ENCODE assay signal across 1 cellular context in the genomic region with DNA sequence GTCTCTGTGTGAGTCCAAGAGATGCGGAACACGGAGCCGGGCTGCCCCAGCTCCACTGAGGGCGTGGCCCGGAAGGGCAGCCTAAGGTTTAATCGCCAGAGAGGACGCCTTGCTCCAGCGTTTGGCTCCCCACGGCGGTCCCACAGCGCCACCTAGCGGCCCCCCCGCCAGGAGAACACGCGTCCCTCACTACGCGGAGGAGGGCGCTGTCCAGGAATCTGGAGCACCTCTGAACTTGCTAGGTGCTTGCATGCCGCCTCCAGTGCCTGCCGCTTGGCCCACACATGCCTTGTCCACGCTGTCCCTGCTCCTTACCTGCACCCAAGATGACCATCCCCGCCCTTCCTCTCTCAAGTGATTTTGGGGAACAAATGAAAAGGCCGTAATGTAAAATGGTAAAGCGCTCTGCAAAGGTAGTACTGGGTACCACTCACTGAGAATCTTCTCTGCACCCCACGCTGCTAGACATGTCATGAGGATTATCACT.
A peak's percentile ranks its signal among the peaks of the same experiment; 100 is the strongest.
TF ChIP-seq lines count a peak whose summit lies in the region.

No MANE protein-coding gene starts in this region.

TF ChIP-seq in K562, 482 proteins besides CTCF, POLR2A, EP300 and RAD21 (continued from another document and continues in another):
- TF ChIP-seq, protein P1, sequence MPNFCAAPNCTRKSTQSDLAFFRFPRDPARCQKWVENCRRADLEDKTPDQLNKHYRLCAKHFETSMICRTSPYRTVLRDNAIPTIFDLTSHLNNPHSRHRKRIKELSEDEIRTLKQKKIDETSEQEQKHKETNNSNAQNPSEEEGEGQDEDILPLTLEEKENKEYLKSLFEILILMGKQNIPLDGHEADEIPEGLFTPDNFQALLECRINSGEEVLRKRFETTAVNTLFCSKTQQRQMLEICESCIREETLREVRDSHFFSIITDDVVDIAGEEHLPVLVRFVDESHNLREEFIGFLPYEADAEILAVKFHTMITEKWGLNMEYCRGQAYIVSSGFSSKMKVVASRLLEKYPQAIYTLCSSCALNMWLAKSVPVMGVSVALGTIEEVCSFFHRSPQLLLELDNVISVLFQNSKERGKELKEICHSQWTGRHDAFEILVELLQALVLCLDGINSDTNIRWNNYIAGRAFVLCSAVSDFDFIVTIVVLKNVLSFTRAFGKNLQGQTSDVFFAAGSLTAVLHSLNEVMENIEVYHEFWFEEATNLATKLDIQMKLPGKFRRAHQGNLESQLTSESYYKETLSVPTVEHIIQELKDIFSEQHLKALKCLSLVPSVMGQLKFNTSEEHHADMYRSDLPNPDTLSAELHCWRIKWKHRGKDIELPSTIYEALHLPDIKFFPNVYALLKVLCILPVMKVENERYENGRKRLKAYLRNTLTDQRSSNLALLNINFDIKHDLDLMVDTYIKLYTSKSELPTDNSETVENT (CRISPR knock-in tag; IDR thresholded peaks at IDR 0.05), result 0 out of 2 replicates have a peak, but pooled peaks have one; percentile 35
- TF ChIP-seq, protein P2, sequence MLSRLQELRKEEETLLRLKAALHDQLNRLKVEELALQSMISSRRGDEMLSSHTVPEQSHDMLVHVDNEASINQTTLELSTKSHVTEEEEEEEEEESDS (CRISPR knock-in tag; IDR thresholded peaks at IDR 0.05), result no peak
- TF ChIP-seq POLR3A (IDR thresholded peaks at IDR 0.05; ENCODE audit: borderline replicate concordance, extremely low read depth, insufficient read depth, insufficient read length), result no peak
- TF ChIP-seq TEAD4 (IDR thresholded peaks at IDR 0.05; ENCODE audit: low read length), result peak; percentile 46; the same call in 1 of the 2 replicates
- 0 out of 2 replicates have a peak, but pooled peaks have one; percentile 51 for TF ChIP-seq TEAD4 (CRISPR knock-in tag; IDR thresholded peaks at IDR 0.05; ENCODE audit: borderline replicate concordance)
- no peak for TF ChIP-seq ZNF134 (CRISPR knock-in tag; conservative IDR thresholded peaks at IDR 0.05)
- TF ChIP-seq MAFG (tag; conservative IDR thresholded peaks at IDR 0.05), result no peak
- no peak for TF ChIP-seq GTF2F1 (IDR thresholded peaks at IDR 0.05; ENCODE audit: low read depth, low read length)
- TF ChIP-seq NBN (IDR thresholded peaks at IDR 0.05; ENCODE audit: low read depth), result 0 out of 2 replicates have a peak, but pooled peaks have one; percentile 49
- TF ChIP-seq, protein P3, sequence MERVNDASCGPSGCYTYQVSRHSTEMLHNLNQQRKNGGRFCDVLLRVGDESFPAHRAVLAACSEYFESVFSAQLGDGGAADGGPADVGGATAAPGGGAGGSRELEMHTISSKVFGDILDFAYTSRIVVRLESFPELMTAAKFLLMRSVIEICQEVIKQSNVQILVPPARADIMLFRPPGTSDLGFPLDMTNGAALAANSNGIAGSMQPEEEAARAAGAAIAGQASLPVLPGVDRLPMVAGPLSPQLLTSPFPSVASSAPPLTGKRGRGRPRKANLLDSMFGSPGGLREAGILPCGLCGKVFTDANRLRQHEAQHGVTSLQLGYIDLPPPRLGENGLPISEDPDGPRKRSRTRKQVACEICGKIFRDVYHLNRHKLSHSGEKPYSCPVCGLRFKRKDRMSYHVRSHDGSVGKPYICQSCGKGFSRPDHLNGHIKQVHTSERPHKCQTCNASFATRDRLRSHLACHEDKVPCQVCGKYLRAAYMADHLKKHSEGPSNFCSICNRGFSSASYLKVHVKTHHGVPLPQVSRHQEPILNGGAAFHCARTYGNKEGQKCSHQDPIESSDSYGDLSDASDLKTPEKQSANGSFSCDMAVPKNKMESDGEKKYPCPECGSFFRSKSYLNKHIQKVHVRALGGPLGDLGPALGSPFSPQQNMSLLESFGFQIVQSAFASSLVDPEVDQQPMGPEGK (CRISPR knock-in tag; IDR thresholded peaks at IDR 0.05; ENCODE audit: borderline replicate concordance), result no peak
- peak; percentile 71; the same call in 1 of the 2 replicates for TF ChIP-seq ZBED1 (IDR thresholded peaks at IDR 0.05)
- TF ChIP-seq, protein P4, sequence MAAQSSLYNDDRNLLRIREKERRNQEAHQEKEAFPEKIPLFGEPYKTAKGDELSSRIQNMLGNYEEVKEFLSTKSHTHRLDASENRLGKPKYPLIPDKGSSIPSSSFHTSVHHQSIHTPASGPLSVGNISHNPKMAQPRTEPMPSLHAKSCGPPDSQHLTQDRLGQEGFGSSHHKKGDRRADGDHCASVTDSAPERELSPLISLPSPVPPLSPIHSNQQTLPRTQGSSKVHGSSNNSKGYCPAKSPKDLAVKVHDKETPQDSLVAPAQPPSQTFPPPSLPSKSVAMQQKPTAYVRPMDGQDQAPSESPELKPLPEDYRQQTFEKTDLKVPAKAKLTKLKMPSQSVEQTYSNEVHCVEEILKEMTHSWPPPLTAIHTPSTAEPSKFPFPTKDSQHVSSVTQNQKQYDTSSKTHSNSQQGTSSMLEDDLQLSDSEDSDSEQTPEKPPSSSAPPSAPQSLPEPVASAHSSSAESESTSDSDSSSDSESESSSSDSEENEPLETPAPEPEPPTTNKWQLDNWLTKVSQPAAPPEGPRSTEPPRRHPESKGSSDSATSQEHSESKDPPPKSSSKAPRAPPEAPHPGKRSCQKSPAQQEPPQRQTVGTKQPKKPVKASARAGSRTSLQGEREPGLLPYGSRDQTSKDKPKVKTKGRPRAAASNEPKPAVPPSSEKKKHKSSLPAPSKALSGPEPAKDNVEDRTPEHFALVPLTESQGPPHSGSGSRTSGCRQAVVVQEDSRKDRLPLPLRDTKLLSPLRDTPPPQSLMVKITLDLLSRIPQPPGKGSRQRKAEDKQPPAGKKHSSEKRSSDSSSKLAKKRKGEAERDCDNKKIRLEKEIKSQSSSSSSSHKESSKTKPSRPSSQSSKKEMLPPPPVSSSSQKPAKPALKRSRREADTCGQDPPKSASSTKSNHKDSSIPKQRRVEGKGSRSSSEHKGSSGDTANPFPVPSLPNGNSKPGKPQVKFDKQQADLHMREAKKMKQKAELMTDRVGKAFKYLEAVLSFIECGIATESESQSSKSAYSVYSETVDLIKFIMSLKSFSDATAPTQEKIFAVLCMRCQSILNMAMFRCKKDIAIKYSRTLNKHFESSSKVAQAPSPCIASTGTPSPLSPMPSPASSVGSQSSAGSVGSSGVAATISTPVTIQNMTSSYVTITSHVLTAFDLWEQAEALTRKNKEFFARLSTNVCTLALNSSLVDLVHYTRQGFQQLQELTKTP (IDR thresholded peaks at IDR 0.05; ENCODE audit: low read depth in 1 of 2, partially characterized antibody in 2 of 2), result no peak
- TF ChIP-seq BHLHE40 (IDR thresholded peaks at IDR 0.05; ENCODE audit: low read length), result peak; percentile 58; the same call in 1 of the 2 replicates
- TF ChIP-seq, protein P5, sequence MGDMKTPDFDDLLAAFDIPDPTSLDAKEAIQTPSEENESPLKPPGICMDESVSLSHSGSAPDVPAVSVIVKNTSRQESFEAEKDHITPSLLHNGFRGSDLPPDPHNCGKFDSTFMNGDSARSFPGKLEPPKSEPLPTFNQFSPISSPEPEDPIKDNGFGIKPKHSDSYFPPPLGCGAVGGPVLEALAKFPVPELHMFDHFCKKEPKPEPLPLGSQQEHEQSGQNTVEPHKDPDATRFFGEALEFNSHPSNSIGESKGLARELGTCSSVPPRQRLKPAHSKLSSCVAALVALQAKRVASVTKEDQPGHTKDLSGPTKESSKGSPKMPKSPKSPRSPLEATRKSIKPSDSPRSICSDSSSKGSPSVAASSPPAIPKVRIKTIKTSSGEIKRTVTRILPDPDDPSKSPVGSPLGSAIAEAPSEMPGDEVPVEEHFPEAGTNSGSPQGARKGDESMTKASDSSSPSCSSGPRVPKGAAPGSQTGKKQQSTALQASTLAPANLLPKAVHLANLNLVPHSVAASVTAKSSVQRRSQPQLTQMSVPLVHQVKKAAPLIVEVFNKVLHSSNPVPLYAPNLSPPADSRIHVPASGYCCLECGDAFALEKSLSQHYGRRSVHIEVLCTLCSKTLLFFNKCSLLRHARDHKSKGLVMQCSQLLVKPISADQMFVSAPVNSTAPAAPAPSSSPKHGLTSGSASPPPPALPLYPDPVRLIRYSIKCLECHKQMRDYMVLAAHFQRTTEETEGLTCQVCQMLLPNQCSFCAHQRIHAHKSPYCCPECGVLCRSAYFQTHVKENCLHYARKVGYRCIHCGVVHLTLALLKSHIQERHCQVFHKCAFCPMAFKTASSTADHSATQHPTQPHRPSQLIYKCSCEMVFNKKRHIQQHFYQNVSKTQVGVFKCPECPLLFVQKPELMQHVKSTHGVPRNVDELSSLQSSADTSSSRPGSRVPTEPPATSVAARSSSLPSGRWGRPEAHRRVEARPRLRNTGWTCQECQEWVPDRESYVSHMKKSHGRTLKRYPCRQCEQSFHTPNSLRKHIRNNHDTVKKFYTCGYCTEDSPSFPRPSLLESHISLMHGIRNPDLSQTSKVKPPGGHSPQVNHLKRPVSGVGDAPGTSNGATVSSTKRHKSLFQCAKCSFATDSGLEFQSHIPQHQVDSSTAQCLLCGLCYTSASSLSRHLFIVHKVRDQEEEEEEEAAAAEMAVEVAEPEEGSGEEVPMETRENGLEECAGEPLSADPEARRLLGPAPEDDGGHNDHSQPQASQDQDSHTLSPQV (IDR thresholded peaks at IDR 0.05), result peak; percentile 62; the same call in 1 of the 2 replicates
- TF ChIP-seq HDGF (IDR thresholded peaks at IDR 0.05), result no peak
- TF ChIP-seq CBFA2T3 (IDR thresholded peaks at IDR 0.05), result 0 out of 2 replicates have a peak, but pooled peaks have one; percentile 15
- TF ChIP-seq, protein P6, sequence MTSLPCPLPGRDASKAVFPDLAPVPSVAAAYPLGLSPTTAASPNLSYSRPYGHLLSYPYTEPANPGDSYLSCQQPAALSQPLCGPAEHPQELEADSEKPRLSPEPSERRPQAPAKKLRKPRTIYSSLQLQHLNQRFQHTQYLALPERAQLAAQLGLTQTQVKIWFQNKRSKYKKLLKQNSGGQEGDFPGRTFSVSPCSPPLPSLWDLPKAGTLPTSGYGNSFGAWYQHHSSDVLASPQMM (CRISPR knock-in tag; IDR thresholded peaks at IDR 0.05), result no peak
- no peak for TF ChIP-seq ZNF121 (CRISPR knock-in tag; conservative IDR thresholded peaks at IDR 0.05)
- peak; percentile 69 for TF ChIP-seq KLF16 (IDR thresholded peaks at IDR 0.05)
- TF ChIP-seq TAF1 (IDR thresholded peaks at IDR 0.05; ENCODE audit: control insufficient read depth, extremely low read depth, insufficient read depth, low read length, severe bottlenecking), result no peak
- no peak for TF ChIP-seq ZNF764 (CRISPR knock-in tag; IDR thresholded peaks at IDR 0.05; ENCODE audit: low read depth)
- no peak for TF ChIP-seq ZNF830 (CRISPR knock-in tag; IDR thresholded peaks at IDR 0.05)
- TF ChIP-seq, protein P7, sequence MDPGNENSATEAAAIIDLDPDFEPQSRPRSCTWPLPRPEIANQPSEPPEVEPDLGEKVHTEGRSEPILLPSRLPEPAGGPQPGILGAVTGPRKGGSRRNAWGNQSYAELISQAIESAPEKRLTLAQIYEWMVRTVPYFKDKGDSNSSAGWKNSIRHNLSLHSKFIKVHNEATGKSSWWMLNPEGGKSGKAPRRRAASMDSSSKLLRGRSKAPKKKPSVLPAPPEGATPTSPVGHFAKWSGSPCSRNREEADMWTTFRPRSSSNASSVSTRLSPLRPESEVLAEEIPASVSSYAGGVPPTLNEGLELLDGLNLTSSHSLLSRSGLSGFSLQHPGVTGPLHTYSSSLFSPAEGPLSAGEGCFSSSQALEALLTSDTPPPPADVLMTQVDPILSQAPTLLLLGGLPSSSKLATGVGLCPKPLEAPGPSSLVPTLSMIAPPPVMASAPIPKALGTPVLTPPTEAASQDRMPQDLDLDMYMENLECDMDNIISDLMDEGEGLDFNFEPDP (CRISPR knock-in tag; IDR thresholded peaks at IDR 0.05), result no peak
- TF ChIP-seq PRPF4 (IDR thresholded peaks at IDR 0.05; ENCODE audit: insufficient read depth, low read depth, low read length, poor library complexity, severe bottlenecking), result no peak
- no peak for TF ChIP-seq FOXM1 (IDR thresholded peaks at IDR 0.05; ENCODE audit: low read depth)
- TF ChIP-seq FOXM1 (CRISPR knock-in tag; IDR thresholded peaks at IDR 0.05; ENCODE audit: low read depth), result no peak
- TF ChIP-seq, protein P8, sequence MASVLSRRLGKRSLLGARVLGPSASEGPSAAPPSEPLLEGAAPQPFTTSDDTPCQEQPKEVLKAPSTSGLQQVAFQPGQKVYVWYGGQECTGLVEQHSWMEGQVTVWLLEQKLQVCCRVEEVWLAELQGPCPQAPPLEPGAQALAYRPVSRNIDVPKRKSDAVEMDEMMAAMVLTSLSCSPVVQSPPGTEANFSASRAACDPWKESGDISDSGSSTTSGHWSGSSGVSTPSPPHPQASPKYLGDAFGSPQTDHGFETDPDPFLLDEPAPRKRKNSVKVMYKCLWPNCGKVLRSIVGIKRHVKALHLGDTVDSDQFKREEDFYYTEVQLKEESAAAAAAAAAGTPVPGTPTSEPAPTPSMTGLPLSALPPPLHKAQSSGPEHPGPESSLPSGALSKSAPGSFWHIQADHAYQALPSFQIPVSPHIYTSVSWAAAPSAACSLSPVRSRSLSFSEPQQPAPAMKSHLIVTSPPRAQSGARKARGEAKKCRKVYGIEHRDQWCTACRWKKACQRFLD (CRISPR knock-in tag; IDR thresholded peaks at IDR 0.05), result no peak
- TF ChIP-seq TOE1 (IDR thresholded peaks at IDR 0.05; ENCODE audit: borderline replicate concordance), result peak; percentile 57; the same call in 1 of the 2 replicates
- no peak for TF ChIP-seq TOE1 (CRISPR knock-in tag; IDR thresholded peaks at IDR 0.05; ENCODE audit: borderline replicate concordance, low read depth)
- peak; percentile 86 to 89; a peak in 3 of 4 replicates for TF ChIP-seq MAZ (CRISPR knock-in tag; conservative IDR thresholded peaks at IDR 0.05 in 1 of 2, IDR thresholded peaks at IDR 0.05 in 1 of 2)
- TF ChIP-seq PTRF (tag; IDR thresholded peaks at IDR 0.05), result no peak
- no peak for TF ChIP-seq POLR2B (IDR thresholded peaks at IDR 0.05; ENCODE audit: low read depth, partially characterized antibody)
- no peak for TF ChIP-seq ILK (tag; IDR thresholded peaks at IDR 0.05; ENCODE audit: borderline replicate concordance, low read depth)
- TF ChIP-seq RFX5 (IDR thresholded peaks at IDR 0.05; ENCODE audit: low read depth, low read length), result no peak
- TF ChIP-seq RBM17 (IDR thresholded peaks at IDR 0.05; ENCODE audit: borderline replicate concordance, low read depth, low read length), result no peak
- TF ChIP-seq ZNF699 (CRISPR knock-in tag; IDR thresholded peaks at IDR 0.05; ENCODE audit: insufficient replicate concordance), result no peak
- no peak for TF ChIP-seq ZNF445 (CRISPR knock-in tag; IDR thresholded peaks at IDR 0.05; ENCODE audit: low read depth)
- TF ChIP-seq ZNF175 (CRISPR knock-in tag; IDR thresholded peaks at IDR 0.05; ENCODE audit: low read depth), result no peak
- no peak for TF ChIP-seq PML (IDR thresholded peaks at IDR 0.05; ENCODE audit: low read length)
- TF ChIP-seq NFIC (IDR thresholded peaks at IDR 0.05), result no peak; the same call in 1 of the 2 replicates
- no peak for TF ChIP-seq ZNF551 (CRISPR knock-in tag; IDR thresholded peaks at IDR 0.05)
- TF ChIP-seq, protein P9, sequence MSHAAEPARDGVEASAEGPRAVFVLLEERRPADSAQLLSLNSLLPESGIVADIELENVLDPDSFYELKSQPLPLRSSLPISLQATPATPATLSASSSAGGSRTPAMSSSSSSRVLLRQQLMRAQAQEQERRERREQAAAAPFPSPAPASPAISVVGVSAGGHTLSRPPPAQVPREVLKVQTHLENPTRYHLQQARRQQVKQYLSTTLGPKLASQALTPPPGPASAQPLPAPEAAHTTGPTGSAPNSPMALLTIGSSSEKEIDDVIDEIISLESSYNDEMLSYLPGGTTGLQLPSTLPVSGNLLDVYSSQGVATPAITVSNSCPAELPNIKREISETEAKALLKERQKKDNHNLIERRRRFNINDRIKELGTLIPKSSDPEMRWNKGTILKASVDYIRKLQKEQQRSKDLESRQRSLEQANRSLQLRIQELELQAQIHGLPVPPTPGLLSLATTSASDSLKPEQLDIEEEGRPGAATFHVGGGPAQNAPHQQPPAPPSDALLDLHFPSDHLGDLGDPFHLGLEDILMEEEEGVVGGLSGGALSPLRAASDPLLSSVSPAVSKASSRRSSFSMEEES (CRISPR knock-in tag; IDR thresholded peaks at IDR 0.05), result no peak
